In genomic region chr12:64782181-64782580, GRCh38 we compare ENCODE assay signal across 3 cellular contexts.
TF ChIP-seq lines count a peak whose summit lies in the region.

No MANE protein-coding gene starts in this region.

TF ChIP-seq in SK-N-SH, 30 proteins besides CTCF, POLR2A, EP300 and RAD21 (continued from another document):
- TF ChIP-seq, protein P1, sequence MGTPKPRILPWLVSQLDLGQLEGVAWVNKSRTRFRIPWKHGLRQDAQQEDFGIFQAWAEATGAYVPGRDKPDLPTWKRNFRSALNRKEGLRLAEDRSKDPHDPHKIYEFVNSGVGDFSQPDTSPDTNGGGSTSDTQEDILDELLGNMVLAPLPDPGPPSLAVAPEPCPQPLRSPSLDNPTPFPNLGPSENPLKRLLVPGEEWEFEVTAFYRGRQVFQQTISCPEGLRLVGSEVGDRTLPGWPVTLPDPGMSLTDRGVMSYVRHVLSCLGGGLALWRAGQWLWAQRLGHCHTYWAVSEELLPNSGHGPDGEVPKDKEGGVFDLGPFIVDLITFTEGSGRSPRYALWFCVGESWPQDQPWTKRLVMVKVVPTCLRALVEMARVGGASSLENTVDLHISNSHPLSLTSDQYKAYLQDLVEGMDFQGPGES (IDR thresholded peaks at IDR 0.05; ENCODE audit: low read depth, low read length) = no peak
- TF ChIP-seq CHD2 (IDR thresholded peaks at IDR 0.05; ENCODE audit: low read length, partially characterized antibody) (no peak), MXI1 (IDR thresholded peaks at IDR 0.05; ENCODE audit: low read depth, low read length) (no peak), PBX3 (IDR thresholded peaks at IDR 0.05) (no peak), USF2 (IDR thresholded peaks at IDR 0.05; ENCODE audit: borderline replicate concordance, low read depth, low read length) (no peak)

TF ChIP-seq in SK-N-SH treated with all-trans-retinoic acid at 6 μM for 48 hours, 23 proteins besides CTCF, POLR2A, EP300 and RAD21 (continued from another document):
- TF ChIP-seq TSHZ2 (CRISPR knock-in tag; IDR thresholded peaks at IDR 0.05) (no peak), CSRNP3 (CRISPR knock-in tag; IDR thresholded peaks at IDR 0.05) (no peak), ESRRG (CRISPR knock-in tag; IDR thresholded peaks at IDR 0.05) (no peak), ZNF70 (CRISPR knock-in tag; IDR thresholded peaks at IDR 0.05) (no peak), BACH2 (CRISPR knock-in tag; IDR thresholded peaks at IDR 0.05; ENCODE audit: borderline replicate concordance) (no peak), ZFP30 (CRISPR knock-in tag; IDR thresholded peaks at IDR 0.05) (no peak), TCF4 (CRISPR knock-in tag; IDR thresholded peaks at IDR 0.05; ENCODE audit: borderline replicate concordance) (no peak), PATZ1 (CRISPR knock-in tag; IDR thresholded peaks at IDR 0.05; ENCODE audit: borderline replicate concordance) (no peak), RARB (CRISPR knock-in tag; IDR thresholded peaks at IDR 0.05) (no peak), ISL1 (CRISPR knock-in tag; IDR thresholded peaks at IDR 0.05) (no peak), CSDC2 (CRISPR knock-in tag; IDR thresholded peaks at IDR 0.05) (no peak), GLIS3 (CRISPR knock-in tag; IDR thresholded peaks at IDR 0.05) (no peak), ZFP3 (CRISPR knock-in tag; IDR thresholded peaks at IDR 0.05) (no peak), ZNF8 (CRISPR knock-in tag; IDR thresholded peaks at IDR 0.05) (no peak), TOX (CRISPR knock-in tag; IDR thresholded peaks at IDR 0.05; ENCODE audit: borderline replicate concordance) (no peak), SNAI2 (CRISPR knock-in tag; IDR thresholded peaks at IDR 0.05) (no peak), ZNF565 (CRISPR knock-in tag; conservative IDR thresholded peaks at IDR 0.05; ENCODE audit: low read depth) (no peak)
- TF ChIP-seq, protein P2, sequence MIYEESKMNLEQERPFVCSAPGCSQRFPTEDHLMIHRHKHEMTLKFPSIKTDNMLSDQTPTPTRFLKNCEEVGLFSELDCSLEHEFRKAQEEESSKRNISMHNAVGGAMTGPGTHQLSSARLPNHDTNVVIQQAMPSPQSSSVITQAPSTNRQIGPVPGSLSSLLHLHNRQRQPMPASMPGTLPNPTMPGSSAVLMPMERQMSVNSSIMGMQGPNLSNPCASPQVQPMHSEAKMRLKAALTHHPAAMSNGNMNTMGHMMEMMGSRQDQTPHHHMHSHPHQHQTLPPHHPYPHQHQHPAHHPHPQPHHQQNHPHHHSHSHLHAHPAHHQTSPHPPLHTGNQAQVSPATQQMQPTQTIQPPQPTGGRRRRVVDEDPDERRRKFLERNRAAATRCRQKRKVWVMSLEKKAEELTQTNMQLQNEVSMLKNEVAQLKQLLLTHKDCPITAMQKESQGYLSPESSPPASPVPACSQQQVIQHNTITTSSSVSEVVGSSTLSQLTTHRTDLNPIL (CRISPR knock-in tag; IDR thresholded peaks at IDR 0.05; ENCODE audit: low read depth) = no peak

TF ChIP-seq in endothelial cell of umbilical vein, 7 proteins besides CTCF, POLR2A, EP300 and RAD21 (continued from another document):
- TF ChIP-seq MAX (IDR thresholded peaks at IDR 0.05; ENCODE audit: insufficient read depth, insufficient read length) (no peak), EZH2 (IDR thresholded peaks at IDR 0.05; ENCODE audit: borderline replicate concordance, low read depth, low read length, severe bottlenecking) (no peak)
